ENCODE assay signal across 8 cellular contexts in the genomic region with DNA sequence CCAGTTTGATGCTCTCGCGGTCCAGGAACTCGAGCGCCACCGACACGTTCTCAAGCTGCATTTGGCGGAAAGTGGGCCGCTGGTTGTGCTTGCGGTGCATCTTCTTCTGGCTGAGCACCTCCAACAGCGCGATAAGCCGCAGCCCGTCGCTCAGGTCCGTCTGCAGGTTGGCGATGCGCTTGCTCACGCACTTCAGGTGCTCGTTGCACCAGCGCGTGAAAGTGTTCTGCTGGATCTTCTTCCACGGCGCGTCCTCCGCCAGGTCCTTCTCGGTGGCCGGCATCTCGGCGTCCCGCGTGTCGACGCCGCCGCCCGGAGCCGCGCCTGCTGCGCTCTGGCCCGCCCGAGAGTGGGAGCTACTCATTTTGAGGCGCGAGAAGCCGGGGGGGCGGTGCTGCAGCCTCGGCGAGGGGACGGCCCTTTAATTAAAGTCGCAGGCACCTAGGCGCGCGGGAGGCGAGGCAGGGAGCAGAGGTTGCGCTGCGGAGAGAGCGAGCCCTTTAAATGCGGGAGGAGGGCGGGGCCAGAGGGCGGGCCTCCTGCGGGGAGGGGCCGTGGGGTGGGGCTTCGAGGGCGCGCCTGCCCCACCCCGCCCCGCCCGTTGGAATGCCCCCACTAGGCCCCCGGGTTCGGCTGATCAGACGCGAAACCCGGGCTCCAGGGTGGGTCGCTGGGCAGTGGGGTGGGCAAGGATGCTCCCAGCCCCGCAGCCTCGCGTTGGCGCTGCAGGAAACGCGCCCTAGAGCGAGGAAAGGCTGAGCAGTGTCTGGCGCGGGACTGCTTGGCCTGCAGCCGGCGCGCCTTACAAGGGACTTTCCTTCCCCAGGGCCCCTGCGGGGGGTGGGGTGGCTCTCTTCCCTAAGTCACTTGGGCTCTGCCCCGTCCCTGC. TPM values are rescaled to one million over a fixed set of nuclear protein-coding genes. Genes with fewer than 3 reads are reported as not detected.
DNase-seq lines count a peak whose midpoint lies in the region; ATAC-seq and TF ChIP-seq lines count a peak whose summit lies in the region.

No MANE protein-coding gene starts in this region.

- TF ChIP-seq CTCF in GM12864 (IDR thresholded peaks at IDR 0.05; ENCODE audit: low read depth, low read length, missing control alignments) = no peak

- H3K36me3 ChIP-seq in aorta (ENCODE audit: control insufficient read depth in 1 of 2, insufficient read depth in 2 of 2, low read length in 1 of 2) = peaks cover 0 to 6% of the 10 kb centered on the region in 2 donors

- peak overlapping the region; percentile 71 for H3K4me3 ChIP-seq in GM12864 (ENCODE audit: low read depth, low read length)
- peak overlapping the region; percentile 60 to 65 for H3K4me3 ChIP-seq in aorta (ENCODE audit: low read length in 2 of 2)

- peak overlapping the region; percentile 82 for H3K4me3 Mint-ChIP-seq in T-helper 1 cell treated with Interleukin-12 subunit alpha and Interleukin-12 subunit beta and Interleukin-4 antibody, amounts not matched to agents 30 μg/mL and 1 μg/mL, for 36 hours

- no peaks in the 10 kb centered on the region for H3K27me3 ChIP-seq in aorta (ENCODE audit: control insufficient read depth in 1 of 2, insufficient read depth in 2 of 2, low read length in 1 of 2)

- no peaks in the 10 kb centered on the region for H3K9me3 ChIP-seq in aorta (ENCODE audit: control insufficient read depth, low read length)

- peak overlapping the region; percentile 81 for H3K27ac Mint-ChIP-seq in T-helper 1 cell treated with Interleukin-12 subunit alpha and Interleukin-12 subunit beta and Interleukin-4 antibody, amounts not matched to agents 30 μg/mL and 1 μg/mL, for 36 hours

- H3K27ac ChIP-seq in aorta (ENCODE audit: low read depth in 1 of 2, low read length in 2 of 2) = peak overlapping the region in 1 of 2 donors; percentile 69

- peaks cover 13% of the 10 kb centered on the region for H3K36me3 Mint-ChIP-seq in T-helper 1 cell treated with Interleukin-12 subunit alpha and Interleukin-12 subunit beta and Interleukin-4 antibody, amounts not matched to agents 30 μg/mL and 1 μg/mL, for 36 hours (ENCODE audit: low read depth)

- no peaks in the 10 kb centered on the region for H3K27me3 Mint-ChIP-seq in T-helper 1 cell treated with Interleukin-12 subunit alpha and Interleukin-12 subunit beta and Interleukin-4 antibody, amounts not matched to agents 30 μg/mL and 1 μg/mL, for 36 hours (ENCODE audit: low read depth)

- no peaks in the 10 kb centered on the region for H3K4me1 ChIP-seq in aorta (ENCODE audit: control insufficient read depth in 1 of 2, insufficient read depth in 2 of 2, low read length in 2 of 2)

- WGBS in aorta, 2 donors = 0 to 26% methylated on average over 74 to 87 of the region's 87 CpGs

- DNase-seq in GM12864 (ENCODE audit: low read depth) = peak; percentile 72
- DNase-seq in NCI-H146 (lab: John Stamatoyannopoulos, UW) = peak; percentile 93
- peak in 56 of 58 donors; percentile 15 to 93 (median 83) for DNase-seq in anterior cingulate cortex (lab: John Stamatoyannopoulos, UW)
- DNase-seq in hepatic stellate cell (ENCODE audit: low spot score) = peak; percentile 68
- DNase-seq in renal cortical epithelial cell (ENCODE audit: low read depth) = peak; percentile 69
- DNase-seq in aorta = peak; percentile 95

- peaks cover 20% of the 10 kb centered on the region for H3K4me1 Mint-ChIP-seq in T-helper 1 cell treated with Interleukin-12 subunit alpha and Interleukin-12 subunit beta and Interleukin-4 antibody, amounts not matched to agents 30 μg/mL and 1 μg/mL, for 36 hours (ENCODE audit: low read depth)

- ATAC-seq in HG02840 (IDR thresholded peaks at IDR 0.05; ENCODE audit: low FRiP score, unreplicated experiment) (peak; percentile 62), aorta (ENCODE audit: low FRiP score) (peak; percentile 73)

- no peaks in the 10 kb centered on the region for H3K9me3 Mint-ChIP-seq in T-helper 1 cell treated with Interleukin-12 subunit alpha and Interleukin-12 subunit beta and Interleukin-4 antibody, amounts not matched to agents 30 μg/mL and 1 μg/mL, for 36 hours

- intact Hi-C loops in aorta (cut with DNase I) = no loop called here

RNA-seq across cellular contexts. Expression of a gene that starts 3.3 kb away (rescaled TPM):
- total RNA-seq in renal cortical epithelial cell (1,833 and 2,112 TPM in 2 replicates), aorta (1,000 to 10,000 TPM; 4,329 to 7,587 TPM)
- polyA plus RNA-seq in aorta = 1,000 to 10,000 TPM in 1 of 2 donors, 100 to 1,000 TPM in 1; 515 to 7,857 TPM

RNA-seq across cellular contexts. Expression of a gene that starts 8.0 kb away (rescaled TPM):
- total RNA-seq in renal cortical epithelial cell (14.9 and 16.8 TPM in 2 replicates), aorta (10 to 100 TPM; 49.9 to 73.1 TPM)
- 100 to 1,000 TPM in 1 of 2 donors, 10 to 100 TPM in 1; 97.7 to 157 TPM for polyA plus RNA-seq in aorta

RNA-seq across cellular contexts. Expression of a gene that starts 27.1 kb away (rescaled TPM):
- total RNA-seq in renal cortical epithelial cell (3,735 and 5,196 TPM in 2 replicates), aorta (1,000 to 10,000 TPM; 2,525 to 2,861 TPM)
- 1,000 to 10,000 TPM; 7,028 to 7,505 TPM for polyA plus RNA-seq in aorta

RNA-seq across cellular contexts. Expression of a gene that starts 37.9 kb away (rescaled TPM):
- total RNA-seq in renal cortical epithelial cell (34.7 and 42.5 TPM in 2 replicates), aorta (10 to 100 TPM; 25.9 to 29.0 TPM)
- 10 to 100 TPM; 37.3 to 46.2 TPM for polyA plus RNA-seq in aorta

RNA-seq across cellular contexts. Expression of a gene that starts 40.2 kb away (rescaled TPM):
- total RNA-seq in renal cortical epithelial cell = 16.8 and 21.2 TPM in 2 replicates
- total RNA-seq in aorta = 10 to 100 TPM; 30.8 to 59.6 TPM
- polyA plus RNA-seq in aorta = 100 to 1,000 TPM in 1 of 2 donors, 1 to 10 TPM in 1; 5.5 to 129 TPM
